ENCODE assay signal across 8 cellular contexts in the genomic region with DNA sequence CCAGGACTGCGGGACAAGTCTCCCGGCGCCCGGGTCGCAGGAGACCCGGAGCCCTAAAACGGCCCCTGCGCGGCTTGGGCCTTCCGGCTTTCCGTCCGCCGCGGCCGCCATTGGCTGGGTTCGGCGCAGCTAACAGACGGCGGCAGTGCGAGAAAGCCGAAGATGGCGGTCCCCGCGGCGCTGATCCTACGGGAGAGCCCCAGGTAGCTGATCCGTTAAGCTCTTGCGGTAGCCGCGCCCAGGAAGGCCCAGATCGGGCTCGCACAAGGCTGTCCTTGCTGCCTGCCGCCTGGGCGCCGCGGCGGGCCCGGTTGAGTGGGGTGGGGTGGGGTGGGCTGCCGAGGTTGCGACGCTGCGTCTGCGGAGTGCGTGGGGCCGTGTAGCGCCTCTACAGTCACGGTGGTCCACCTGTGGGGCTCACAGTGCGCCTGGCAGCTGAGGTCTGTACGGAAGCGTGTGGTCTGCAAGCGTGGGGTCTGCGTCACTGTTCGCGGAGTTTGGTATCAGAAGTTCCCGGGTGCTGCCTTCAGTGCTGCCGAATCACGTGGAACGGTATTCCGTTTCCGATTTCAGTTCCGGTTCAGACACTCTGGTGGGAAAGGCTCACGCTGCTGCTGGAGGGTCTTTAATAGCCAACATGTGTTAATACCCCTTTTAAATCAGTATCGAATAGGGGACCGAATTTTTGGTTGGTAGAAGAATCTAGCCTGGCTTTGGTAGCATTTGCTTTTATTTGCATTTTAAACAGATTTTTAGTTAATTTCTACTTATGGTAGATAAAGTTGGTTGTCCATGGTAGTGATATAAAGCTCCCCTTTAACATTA. TPM values are rescaled to one million over a fixed set of nuclear protein-coding genes. Genes with fewer than 3 reads are reported as not detected.
DNase-seq lines count a peak whose midpoint lies in the region; ATAC-seq and TF ChIP-seq lines count a peak whose summit lies in the region.

A gene (plus strand): TSS at position 135 of the 825 bp plus-strand sequence.

- DNase-seq in NCI-H187 (lab: John Stamatoyannopoulos, UW) (peak; percentile 30 to 52), ascending aorta (ENCODE audit: low spot score in 2 of 2) (peak; percentile 21 to 84), hepatic stellate cell (ENCODE audit: low spot score) (peak; percentile 73), vagina (ENCODE audit: extremely low spot score in 2 of 2) (no peak)
- peak; percentile 77 for DNase-seq in T-helper 2 cell treated with Interferon-gamma antibody and Interleukin-4, amounts not matched to agents 5 μg/mL and 100 μg/mL, for 36 hours (ENCODE audit: low spot score)

- TF ChIP-seq CTCF in ascending aorta (IDR thresholded peaks at IDR 0.05) = no peak
- TF ChIP-seq CTCF in vagina (IDR thresholded peaks at IDR 0.05) = no peak

- ATAC-seq in GM18499 (IDR thresholded peaks at IDR 0.05; ENCODE audit: insufficient read depth, unreplicated experiment) (peak; percentile 54), HG02870 (IDR thresholded peaks at IDR 0.05; ENCODE audit: unreplicated experiment) (peak; percentile 88)

- peak within 1 kb of the TSS; percentile 90 for H3K4me3 Mint-ChIP-seq in T-helper 2 cell treated with Interferon-gamma antibody and Interleukin-4, amounts not matched to agents 5 μg/mL and 100 μg/mL, for 36 hours

- no peaks in the 10 kb centered on the region for H3K9me3 Mint-ChIP-seq in T-helper 2 cell treated with Interferon-gamma antibody and Interleukin-4, amounts not matched to agents 5 μg/mL and 100 μg/mL, for 36 hours

- intact Hi-C loops in ascending aorta (cut with DNase I) (loop anchor here (5.0 to 10.0 kb wide), 4 partner anchors 243 to 790 kb away; a partner anchor contains a TSS), vagina (cut with DNase I) (no loop called here)

- H3K27ac ChIP-seq in ascending aorta (peak within 1 kb of the TSS; percentile 87 to 91), rectal smooth muscle tissue (ENCODE audit: low read depth, low read length) (peak within 1 kb of the TSS; percentile 84), vagina (peak within 1 kb of the TSS; percentile 87)

- H3K36me3 ChIP-seq in ascending aorta = peaks cover 0 to 8% of the 10 kb centered on the region in 2 donors
- H3K36me3 ChIP-seq in rectal smooth muscle tissue (ENCODE audit: control insufficient read depth, insufficient read depth, low read length) = no peaks in the 10 kb centered on the region
- H3K36me3 ChIP-seq in vagina = peaks cover 0 to 10% of the 10 kb centered on the region in 2 donors

- TF ChIP-seq POLR2A in vagina (IDR thresholded peaks at IDR 0.05) = peak in 1 of 2 donors; percentile 27

- H3K27me3 ChIP-seq in ascending aorta (no peaks in the 10 kb centered on the region), rectal smooth muscle tissue (ENCODE audit: control insufficient read depth, insufficient read depth, low read length) (no peaks in the 10 kb centered on the region), vagina (no peaks in the 10 kb centered on the region)

- peaks cover 23% of the 10 kb centered on the region for H3K4me1 Mint-ChIP-seq in T-helper 2 cell treated with Interferon-gamma antibody and Interleukin-4, amounts not matched to agents 5 μg/mL and 100 μg/mL, for 36 hours (ENCODE audit: low read depth)

- no peaks in the 10 kb centered on the region for H3K9me3 ChIP-seq in ascending aorta
- H3K9me3 ChIP-seq in vagina = no peaks in the 10 kb centered on the region

- peak within 1 kb of the TSS; percentile 97 to 98 for H3K4me3 ChIP-seq in ascending aorta
- H3K4me3 ChIP-seq in rectal smooth muscle tissue (ENCODE audit: low read length) = peak within 1 kb of the TSS; percentile 98
- peak within 1 kb of the TSS; percentile 81 to 95 for H3K4me3 ChIP-seq in vagina

- H3K4me1 ChIP-seq in ascending aorta = peaks cover 0 to 13% of the 10 kb centered on the region in 2 donors
- peaks cover 5% of the 10 kb centered on the region for H3K4me1 ChIP-seq in rectal smooth muscle tissue (ENCODE audit: control insufficient read depth, insufficient read depth, low read length)
- H3K4me1 ChIP-seq in vagina = peaks cover 31% of the 10 kb centered on the region

- H3K27ac Mint-ChIP-seq in T-helper 2 cell treated with Interferon-gamma antibody and Interleukin-4, amounts not matched to agents 5 μg/mL and 100 μg/mL, for 36 hours = peak within 1 kb of the TSS; percentile 90

- H3K36me3 Mint-ChIP-seq in T-helper 2 cell treated with Interferon-gamma antibody and Interleukin-4, amounts not matched to agents 5 μg/mL and 100 μg/mL, for 36 hours (ENCODE audit: low read depth) = peaks cover 22% of the 10 kb centered on the region

- H3K27me3 Mint-ChIP-seq in T-helper 2 cell treated with Interferon-gamma antibody and Interleukin-4, amounts not matched to agents 5 μg/mL and 100 μg/mL, for 36 hours (ENCODE audit: low read depth) = peaks cover 5% of the 10 kb centered on the region

- H3K9ac ChIP-seq in rectal smooth muscle tissue (ENCODE audit: low read length) = peak within 1 kb of the TSS; percentile 93

RNA-seq across cellular contexts. Expression of the gene that starts here (rescaled TPM):
- 25.0 TPM for total RNA-seq in ascending aorta
- 22.6 TPM for total RNA-seq in vagina

Comparison
In these comparisons a context has a peak if more than half of its experiments do, and no peak if none do; other contexts are left out.
1. DNase-seq: peak in NCI-H187 (2 of 2), T-helper 2 cell treated with Interferon-gamma antibody and Interleukin-4, amounts not matched to agents 5 μg/mL and 100 μg/mL, for 36 hours (single experiment), ascending aorta (2 of 2) and hepatic stellate cell (single experiment); none in vagina (0 of 2).
2. Peak in every context shown above with its lines, with median percentiles within 50 percentile points of each other: H3K27ac ChIP-seq and H3K4me3 ChIP-seq.